ENCODE assay signal across 11 cellular contexts in genomic region chr20:50456452-50457324, GRCh38. TPM values are rescaled to one million over a fixed set of nuclear protein-coding genes. Genes with fewer than 3 reads are reported as not detected.
DNase-seq lines count a peak whose midpoint lies in the region; ATAC-seq, FAIRE-seq and TF ChIP-seq lines count a peak whose summit lies in the region.
"Had no signal": no experiment of that assay in that cellular context is flagged by ENCODE, and none has a peak within 500 bp of the region (broad histone marks: within the 10 kb centered on the region; RNA-seq: fewer than 3 reads in every experiment).

No MANE protein-coding gene starts in this region.

- DNase-seq in left ventricle myocardium inferior (no peak), Right ventricle myocardium superior (no peak), MM.1S (no peak), H1 (ENCODE audit: low read depth in 1 of 2, low spot score in 2 of 2) (no peak), type B pancreatic cell (ENCODE audit: extremely low spot score, unreplicated experiment) (no peak), HAP-1 (ENCODE audit: low spot score in 2 of 2) (no peak), NCI-H2081 (lab: John Stamatoyannopoulos, UW) (no peak)
- DNase-seq: activated CD4-positive, CD25-positive, alpha-beta regulatory T cell; CD4-positive, alpha-beta memory T cell had no signal

- H3K27ac ChIP-seq in left ventricle myocardium inferior (replicated peaks), result peak overlapping the region; percentile 58
- no peak overlapping the region for H3K27ac ChIP-seq in MM.1S (ENCODE audit: low read length)
- no peak overlapping the region for H3K27ac ChIP-seq in H1 (ENCODE audit: low read depth, low read length)

- CTCF ChIA-PET in H1 (lab: Charles Lee; ENCODE audit: partially characterized antibody), result interaction anchor here (0.5 to 4.4 kb wide), 8 partner anchors 9 to 341 kb away, joined by 3 to 18 read pairs (median 3); no protein-coding TSS in a partner anchor

- H2AFZ ChIP-seq in MM.1S (ENCODE audit: low read length), result no peak overlapping the region
- no peak overlapping the region for H2AFZ ChIP-seq in H1 (ENCODE audit: low read length)

- H3K9ac ChIP-seq in MM.1S (ENCODE audit: low read length) (no peak overlapping the region), H1 (replicated peaks in 1 of 4; ENCODE audit: extremely low read depth in 1 of 4, low read depth in 3 of 4, low read length in 3 of 4) (no peak overlapping the region)

- H3K27ac Mint-ChIP-seq in type B pancreatic cell, result peak overlapping the region; percentile 41
- H3K27ac Mint-ChIP-seq: activated naive CD4-positive, alpha-beta T cell treated with anti-CD3 and anti-CD28 coated beads, Interleukin-2, amount 50 U/mL, for 24 hours; CD4-positive, alpha-beta memory T cell had no signal

- no peak overlapping the region for H3K23ac ChIP-seq in H1 (ENCODE audit: insufficient read length)

- H2BK5ac ChIP-seq in H1 (ENCODE audit: low read depth, low read length), result no peak overlapping the region

- H3K9me3 Mint-ChIP-seq in type B pancreatic cell, result no peaks in the 10 kb centered on the region
- H3K9me3 Mint-ChIP-seq: activated naive CD4-positive, alpha-beta T cell treated with anti-CD3 and anti-CD28 coated beads, Interleukin-2, amount 50 U/mL, for 24 hours; CD4-positive, alpha-beta memory T cell had no signal

- H3K27me3 ChIP-seq in left ventricle myocardium inferior (ENCODE audit: low read depth) (no peaks in the 10 kb centered on the region), MM.1S (replicated peaks; ENCODE audit: insufficient read depth, low read length) (peaks cover 23% of the 10 kb centered on the region), H1 (replicated peaks in 1 of 4; ENCODE audit: control insufficient read depth in 3 of 4, extremely low read depth in 1 of 4, insufficient read depth in 3 of 4, low read length in 3 of 4) (no peaks in the 10 kb centered on the region), HAP-1 (ENCODE audit: low read depth) (no peaks in the 10 kb centered on the region)

- H2BK12ac ChIP-seq in H1 (ENCODE audit: low read depth, low read length), result no peak overlapping the region; the same call in 1 of the 2 replicates

- POLR2A ChIA-PET in H1 (lab: Charles Lee; ENCODE audit: partially characterized antibody), result interaction anchor here (1.9 kb wide), 1 partner anchor 262 kb away, joined by 4 read pairs; no protein-coding TSS in a partner anchor

- H3K14ac ChIP-seq in H1 (ENCODE audit: insufficient read length), result no peak overlapping the region

- no peak overlapping the region for H3K4ac ChIP-seq in H1 (replicated peaks; ENCODE audit: insufficient read length, low read depth, low read length)

- peak; percentile 19 to 36; a peak in 3 of 4 replicates for TF ChIP-seq RAD21 in H1 (IDR thresholded peaks at IDR 0.05 in 1 of 2, conservative IDR thresholded peaks at IDR 0.05 in 1 of 2; ENCODE audit: low read depth in 2 of 2, low read length in 2 of 2)

- H3K79me1 ChIP-seq in H1 (ENCODE audit: low read depth, low read length), result no peaks in the 10 kb centered on the region

- peaks cover 9% of the 10 kb centered on the region; the same call in 1 of the 2 replicates for H3K23me2 ChIP-seq in H1 (ENCODE audit: low read depth, low read length)

- H3K4me1 ChIP-seq in left ventricle myocardium inferior, result peaks cover 27% of the 10 kb centered on the region
- H3K4me1 ChIP-seq in MM.1S (ENCODE audit: low read length), result no peaks in the 10 kb centered on the region
- peaks cover 0 to 8% (median 2%) of the 10 kb centered on the region in 4 experiments; a peak in 6 of 7 replicates for H3K4me1 ChIP-seq in H1 (replicated peaks in 1 of 4; ENCODE audit: control insufficient read depth in 3 of 4, insufficient read depth in 4 of 4, low read length in 3 of 4)
- H3K4me1 ChIP-seq in HAP-1, result no peaks in the 10 kb centered on the region

- ATAC-seq in Right ventricle myocardium superior (ENCODE audit: poor library complexity) (no peak), GM19467 (IDR thresholded peaks at IDR 0.05; ENCODE audit: unreplicated experiment) (no peak)

- no peak for TF ChIP-seq POLR2A in H1 (IDR thresholded peaks at IDR 0.05; ENCODE audit: control extremely low read depth in 1 of 2, low read depth in 2 of 2, low read length in 2 of 2)

- no peak overlapping the region for H2BK20ac ChIP-seq in H1 (ENCODE audit: low read length)

- H3K56ac ChIP-seq in H1 (replicated peaks; ENCODE audit: insufficient read length, low read depth, low read length), result no peak overlapping the region

- H3K4me3 ChIP-seq in left ventricle myocardium inferior (no peak overlapping the region), MM.1S (ENCODE audit: low read length) (no peak overlapping the region), H1 (ENCODE audit: extremely low read depth in 1 of 4, insufficient read depth in 2 of 4, low read depth in 3 of 4, low read length in 4 of 4) (no peak overlapping the region), HAP-1 (no peak overlapping the region)

- no peak for TF ChIP-seq EP300 in H1 (IDR thresholded peaks at IDR 0.05; ENCODE audit: borderline replicate concordance in 1 of 2, low read depth in 2 of 2, low read length in 2 of 2)

- H3F3A ChIP-seq in MM.1S (ENCODE audit: insufficient read depth, low read length), result no peaks in the 10 kb centered on the region

- H3K27me3 Mint-ChIP-seq in type B pancreatic cell, result no peaks in the 10 kb centered on the region

- H3K4me1 Mint-ChIP-seq in type B pancreatic cell (ENCODE audit: unreplicated experiment), result peaks cover 3% of the 10 kb centered on the region
- H3K4me1 Mint-ChIP-seq: activated naive CD4-positive, alpha-beta T cell treated with anti-CD3 and anti-CD28 coated beads, Interleukin-2, amount 50 U/mL, for 24 hours had no signal

- no peaks in the 10 kb centered on the region for H3K9me3 ChIP-seq in left ventricle myocardium inferior (replicated peaks)
- H3K9me3 ChIP-seq in MM.1S (replicated peaks; ENCODE audit: insufficient read depth, low read length), result no peaks in the 10 kb centered on the region
- H3K9me3 ChIP-seq in H1 (ENCODE audit: insufficient read depth in 2 of 2, low read depth in 1 of 2, low read length in 1 of 2), result no peaks in the 10 kb centered on the region
- no peaks in the 10 kb centered on the region for H3K9me3 ChIP-seq in HAP-1

- H3K36me3 ChIP-seq in left ventricle myocardium inferior (no peaks in the 10 kb centered on the region), MM.1S (replicated peaks; ENCODE audit: insufficient read depth, low read length) (no peaks in the 10 kb centered on the region), H1 (ENCODE audit: control insufficient read depth in 2 of 4, insufficient read depth in 4 of 4, low read length in 3 of 4) (no peaks in the 10 kb centered on the region), HAP-1 (replicated peaks) (no peaks in the 10 kb centered on the region)

- TF ChIP-seq CTCF in left ventricle myocardium inferior (IDR thresholded peaks at IDR 0.05; ENCODE audit: borderline replicate concordance) (peak; percentile 25), MM.1S (IDR thresholded peaks at IDR 0.05; ENCODE audit: low read length) (peak; percentile 13; the same call in 1 of the 2 replicates), H1 (IDR thresholded peaks at IDR 0.05; ENCODE audit: control extremely low read depth in 1 of 3, insufficient read depth in 1 of 3, low read depth in 1 of 3, low read length in 3 of 3) (peak; percentile 30 to 58 (median 52); a peak in 3 of 4 replicates), type B pancreatic cell (conservative IDR thresholded peaks at IDR 0.05) (no peak)

- H3K9me2 ChIP-seq in MM.1S (replicated peaks; ENCODE audit: insufficient read depth, low read length), result no peaks in the 10 kb centered on the region

- H3K18ac ChIP-seq in H1 (ENCODE audit: extremely low read depth, low read length), result no peak overlapping the region

- no peak overlapping the region for H2BK120ac ChIP-seq in H1 (replicated peaks; ENCODE audit: low read depth, low read length)

- H3K4me2 ChIP-seq in MM.1S (ENCODE audit: low read depth, low read length), result no peak overlapping the region
- no peak overlapping the region for H3K4me2 ChIP-seq in H1 (ENCODE audit: insufficient read depth in 1 of 2, low read depth in 2 of 2, low read length in 2 of 2)

- intact Hi-C loops in left ventricle myocardium inferior (cut with micrococcal nuclease) (no loop called here), Right ventricle myocardium superior (cut with DNase I) (loop anchor here (10.0 kb wide), 1 partner anchor 152 kb away; no protein-coding TSS in a partner anchor)

- FAIRE-seq in H1 (lab: Jason Lieb, UNC), result no peak

- 81% methylated on average over 8 of the region's 8 CpGs; no CpG with 5 or more reads in 1 of the 2 experiments for WGBS in H1 (ENCODE audit: extremely low coverage in 1 of 2, insufficient coverage in 1 of 2, insufficient read length in 1 of 2, insufficient replicate concordance in 2 of 2, low coverage in 1 of 2, low lambda C conversion rate in 2 of 2, missing lambda C conversion rate in 1 of 2), 2 experiments

- H3K36me3 Mint-ChIP-seq in type B pancreatic cell, result no peaks in the 10 kb centered on the region
- H3K36me3 Mint-ChIP-seq: activated naive CD4-positive, alpha-beta T cell treated with anti-CD3 and anti-CD28 coated beads, Interleukin-2, amount 50 U/mL, for 24 hours; CD4-positive, alpha-beta memory T cell had no signal

- H4K5ac ChIP-seq in H1 (ENCODE audit: insufficient read length, low read depth, low read length), result no peak overlapping the region

- in situ Hi-C loops in HAP-1 (cut with MboI; ENCODE audit: low sequenced_read_pairs), result no loop called here

- H3K79me2 ChIP-seq in MM.1S (ENCODE audit: low read length) (no peaks in the 10 kb centered on the region), H1 (ENCODE audit: control insufficient read depth in 1 of 2, insufficient read depth in 2 of 2, low read length in 2 of 2) (no peaks in the 10 kb centered on the region)

- H3K4me3 Mint-ChIP-seq in type B pancreatic cell, result no peak overlapping the region
- H3K4me3 Mint-ChIP-seq: activated naive CD4-positive, alpha-beta T cell treated with anti-CD3 and anti-CD28 coated beads, Interleukin-2, amount 50 U/mL, for 24 hours; CD4-positive, alpha-beta memory T cell had no signal

- H4K20me1 ChIP-seq in MM.1S (ENCODE audit: insufficient read depth, low read length), result no peaks in the 10 kb centered on the region
- H4K20me1 ChIP-seq in H1 (replicated peaks in 1 of 2; ENCODE audit: control insufficient read depth in 1 of 2, insufficient read depth in 2 of 2, low read length in 2 of 2), result no peaks in the 10 kb centered on the region

- H2AK5ac ChIP-seq in H1 (ENCODE audit: low read depth, low read length), result no peak overlapping the region

- no peak overlapping the region for H4K8ac ChIP-seq in H1 (ENCODE audit: extremely low read depth, insufficient read depth, low read length)

- no peak overlapping the region for H4K91ac ChIP-seq in H1 (replicated peaks; ENCODE audit: insufficient read length, low read length)

- H2BK15ac ChIP-seq in H1 (ENCODE audit: low read length), result no peak overlapping the region

RNA-seq across cellular contexts. Expression of gene PTPN1, which starts 53.5 kb away (rescaled TPM):
- total RNA-seq in left ventricle myocardium inferior, result 25.7 TPM
- total RNA-seq in Right ventricle myocardium superior, result 20.1 TPM
- total RNA-seq in H1 (2021; fragmentation: NEBNext Ultra II Directional; extraction: Animal tissue kit (Norgen Biotek cat#: 25700)), result 30.8 and 32.1 TPM in 2 replicates
- 18.4 and 18.6 TPM in 2 replicates for polyA plus RNA-seq in H1 (2011; rRNA removed)
- polyA plus RNA-seq in H1 (2011; cell fraction: cytosol; rRNA removed), result 18.0 TPM
- polyA plus RNA-seq in H1 (2011; cell fraction: nucleus; rRNA removed), result 19.0 TPM
- polyA plus RNA-seq in H1 (2012, experiment 1 of 2), result 20.7 to 26.6 TPM (median 24.5 TPM) in 4 replicates
- 15.2 TPM for polyA plus RNA-seq in H1 (2012, experiment 2 of 2)
- polyA plus RNA-seq in H1 (2013, experiment 1 of 2), result 24.8 TPM
- polyA plus RNA-seq in H1 (2013, experiment 2 of 2), result 23.8 TPM
- polyA minus RNA-seq in H1 (2011; rRNA and poly(A)+ RNA removed), result 18.1 and 19.4 TPM in 2 replicates
- 10.7 TPM for polyA minus RNA-seq in H1 (2011; cell fraction: cytosol; rRNA and poly(A)+ RNA removed)
- 15.3 TPM for polyA minus RNA-seq in H1 (2011; cell fraction: nucleus; rRNA and poly(A)+ RNA removed)
- 26.6 and 27.6 TPM in 2 replicates for total RNA-seq in type B pancreatic cell (ENCODE audit: low replicate concordance)
